Comparison of ENCODE assay signal across 9 cellular contexts in genomic region chr17:43536236-43537088, GRCh38. TPM values are rescaled to one million over a fixed set of nuclear protein-coding genes. Genes with fewer than 3 reads are reported as not detected.
A peak's percentile ranks its signal among the peaks of the same experiment; 100 is the strongest.
DNase-seq lines count a peak whose midpoint lies in the region; ATAC-seq and TF ChIP-seq lines count a peak whose summit lies in the region.
"Had no signal": no experiment of that assay in that cellular context is flagged by ENCODE, and none has a peak within 500 bp of the region (broad histone marks: within the 10 kb centered on the region; RNA-seq: fewer than 3 reads in every experiment).

No MANE protein-coding gene starts in this region.

- no peak overlapping the region for H4K5ac ChIP-seq in H9 (ENCODE audit: insufficient read length, low read depth, low read length)

- H3K27me3 Mint-ChIP-seq in H9 (ENCODE audit: low read depth), result peaks cover 7% of the 10 kb centered on the region
- peaks cover 0 to 2% of the 10 kb centered on the region in 2 donors for H3K27me3 Mint-ChIP-seq in CD8-positive, alpha-beta memory T cell
- H3K27me3 Mint-ChIP-seq in T-helper 17 cell, result no peaks in the 10 kb centered on the region

- no peak overlapping the region for H2BK15ac ChIP-seq in H9 (ENCODE audit: low read depth, low read length)

- TF ChIP-seq CTCF in AG04450 (IDR thresholded peaks at IDR 0.05; ENCODE audit: low read depth, low read length), result no peak
- no peak for TF ChIP-seq CTCF in H9 (conservative IDR thresholded peaks at IDR 0.05)

- H4K91ac ChIP-seq in H9 (ENCODE audit: insufficient read length, low read depth, low read length), result no peak overlapping the region

- no peaks in the 10 kb centered on the region for H3K23me2 ChIP-seq in H9 (ENCODE audit: insufficient read length, low read depth, low read length, poor library complexity, severe bottlenecking)

- H3K9me3 Mint-ChIP-seq in H9, result no peaks in the 10 kb centered on the region
- H3K9me3 Mint-ChIP-seq in CD8-positive, alpha-beta memory T cell, result no peaks in the 10 kb centered on the region

- H3K4me1 Mint-ChIP-seq in H9 (peaks cover 31 to 50% of the 10 kb centered on the region in 2 experiments), T-helper 17 cell (peaks cover 3% of the 10 kb centered on the region)
- H3K4me1 Mint-ChIP-seq in CD8-positive, alpha-beta memory T cell, result no peaks in the 10 kb centered on the region

- H3K4me1 ChIP-seq in H9 (ENCODE audit: insufficient read depth, low read length), result peaks cover 6% of the 10 kb centered on the region; the same call in 1 of the 2 replicates
- no peaks in the 10 kb centered on the region for H3K4me1 ChIP-seq in CD8-positive, alpha-beta memory T cell (ENCODE audit: insufficient read depth, low read length)

- no peak overlapping the region for H3K56ac ChIP-seq in H9 (ENCODE audit: insufficient read length, low read depth, low read length)

- no peak overlapping the region for H2BK20ac ChIP-seq in H9 (ENCODE audit: low read depth, low read length, poor library complexity, severe bottlenecking)

- POLR2A ChIA-PET in AG04450 (lab: Yijun Ruan, JAX), result no interaction called here
- POLR2A ChIA-PET in CD8-positive, alpha-beta memory T cell (lab: Charles Lee), result no interaction called here

- H3K9me3 ChIP-seq in AG04450 (ENCODE audit: control insufficient read depth, insufficient read depth, low read length) (no peaks in the 10 kb centered on the region), H9 (ENCODE audit: control insufficient read depth, low read depth, low read length) (no peaks in the 10 kb centered on the region), T-helper 17 cell (ENCODE audit: control insufficient read depth, low read length, poor library complexity, severe bottlenecking) (no peaks in the 10 kb centered on the region)
- H3K9me3 ChIP-seq in CD8-positive, alpha-beta memory T cell (ENCODE audit: low read length), result no peaks in the 10 kb centered on the region
- H3K9me3 ChIP-seq: sigmoid colon had no signal

- no peak overlapping the region for H2BK5ac ChIP-seq in H9 (ENCODE audit: insufficient read length, low read length)

- no peak overlapping the region for H4K8ac ChIP-seq in H9 (replicated peaks; ENCODE audit: insufficient read length, low read depth, low read length)

- no peak overlapping the region for H2BK12ac ChIP-seq in H9 (ENCODE audit: insufficient read length, low read depth, low read length)

- H2AFZ ChIP-seq in H9 (ENCODE audit: low read length), result no peak overlapping the region

- DNase-seq in AG04450 (ENCODE audit: low read depth, low spot score), result no peak
- DNase-seq in H9, result peak; percentile 46
- peak; percentile 78 for DNase-seq in SW480 (ENCODE audit: low spot score)
- DNase-seq in foreskin melanocyte, result peak; percentile 82
- no peak for DNase-seq in CD8-positive, alpha-beta memory T cell
- DNase-seq in T-helper 17 cell, result no peak
- DNase-seq: sigmoid colon had no signal

- H4K20me1 ChIP-seq in H9 (ENCODE audit: control insufficient read depth, insufficient read depth, insufficient read length), result no peaks in the 10 kb centered on the region

- no peak overlapping the region for H2AK5ac ChIP-seq in H9 (ENCODE audit: insufficient read length, low read length)

- WGBS in H9 (ENCODE audit: extremely low coverage, insufficient read length, low lambda C conversion rate), result no CpG with 5 or more reads among the region's 7 CpGs

- no peak overlapping the region for H3K18ac ChIP-seq in H9 (ENCODE audit: insufficient read length, low read depth, low read length)

- peak overlapping the region in 1 of 3 experiments; percentile 55; a peak in 1 of 7 replicates for H3K27ac Mint-ChIP-seq in H9
- H3K27ac Mint-ChIP-seq in CD8-positive, alpha-beta memory T cell, result peak overlapping the region in 1 of 8 donors; percentile 77
- no peak overlapping the region for H3K27ac Mint-ChIP-seq in T-helper 17 cell

- no peaks in the 10 kb centered on the region for H3K27me3 ChIP-seq in AG04450 (ENCODE audit: control insufficient read depth, insufficient read depth, low read length)
- H3K27me3 ChIP-seq in H9 (ENCODE audit: insufficient read depth, low read length), result no peaks in the 10 kb centered on the region
- H3K27me3 ChIP-seq in CD8-positive, alpha-beta memory T cell (ENCODE audit: insufficient read depth, low read length, poor library complexity, severe bottlenecking), result no peaks in the 10 kb centered on the region
- H3K27me3 ChIP-seq: sigmoid colon had no signal

- H3K79me2 ChIP-seq in H9 (ENCODE audit: insufficient read depth, low read length), result peaks cover 8% of the 10 kb centered on the region; the same call in 1 of the 2 replicates

- H3K36me3 ChIP-seq in CD8-positive, alpha-beta memory T cell (ENCODE audit: insufficient read depth, low read length), result no peaks in the 10 kb centered on the region
- H3K36me3 ChIP-seq: sigmoid colon had no signal

- H3K79me1 ChIP-seq in H9 (ENCODE audit: insufficient read depth, low read depth, low read length, poor library complexity, severe bottlenecking), result no peaks in the 10 kb centered on the region

- H3K23ac ChIP-seq in H9 (ENCODE audit: insufficient read length, low read depth, low read length), result no peak overlapping the region

- peak overlapping the region; percentile 39 for H3K27ac ChIP-seq in AG04450 (ENCODE audit: low read depth, low read length)
- H3K27ac ChIP-seq in H9 (ENCODE audit: insufficient read length, low read depth, low read length), result no peak overlapping the region
- no peak overlapping the region for H3K27ac ChIP-seq in CD8-positive, alpha-beta memory T cell (ENCODE audit: low read depth, low read length)
- H3K27ac ChIP-seq: sigmoid colon had no signal

- H3K4ac ChIP-seq in H9 (ENCODE audit: low read depth, low read length), result no peak overlapping the region

- no peak overlapping the region for H3K4me3 Mint-ChIP-seq in H9
- H3K4me3 Mint-ChIP-seq in CD8-positive, alpha-beta memory T cell, result no peak overlapping the region
- no peak overlapping the region for H3K4me3 Mint-ChIP-seq in T-helper 17 cell

- H3K9ac ChIP-seq in H9 (ENCODE audit: extremely low read depth, insufficient read length, low read length), result no peak overlapping the region

- CTCF ChIA-PET in AG04450 (lab: Charles Lee), result interaction anchor here (0.9 to 1.4 kb wide), 3 partner anchors 40 to 224 kb away, joined by 3 to 8 read pairs (median 7); partner anchors contain the start of gene DHX8
- CTCF ChIA-PET in CD8-positive, alpha-beta memory T cell (lab: Charles Lee), result no interaction called here

- no peak overlapping the region for H2BK120ac ChIP-seq in H9 (ENCODE audit: low read depth, low read length, poor library complexity, severe bottlenecking)

- no peak overlapping the region for H3T11ph ChIP-seq in H9 (ENCODE audit: low read length)

- ATAC-seq in T-helper 17 cell (no peak), HG02588 (IDR thresholded peaks at IDR 0.05; ENCODE audit: unreplicated experiment) (no peak), HG03039 (IDR thresholded peaks at IDR 0.05; ENCODE audit: unreplicated experiment) (no peak)

- no peak overlapping the region for H3K4me3 ChIP-seq in AG04450 (ENCODE audit: low read depth, low read length)
- no peak overlapping the region for H3K4me3 ChIP-seq in CD8-positive, alpha-beta memory T cell (ENCODE audit: low read length)
- H3K4me3 ChIP-seq: sigmoid colon had no signal

- no peak overlapping the region for H3K14ac ChIP-seq in H9 (ENCODE audit: insufficient read depth, low read length)

- H3K36me3 Mint-ChIP-seq in H9 (ENCODE audit: insufficient read depth in 1 of 3, low read depth in 3 of 3) (peaks cover 8 to 58% (median 20%) of the 10 kb centered on the region in 3 experiments; a peak in 6 of 7 replicates), T-helper 17 cell (ENCODE audit: low read depth) (no peaks in the 10 kb centered on the region)
- no peaks in the 10 kb centered on the region for H3K36me3 Mint-ChIP-seq in CD8-positive, alpha-beta memory T cell

- H3K4me2 ChIP-seq in H9 (ENCODE audit: insufficient read depth, insufficient read length, low read length), result no peak overlapping the region

RNA-seq across cellular contexts. Expression of gene ETV4, which starts 9.7 kb away (rescaled TPM):
- 6.7 and 8.0 TPM in 2 replicates for polyA plus RNA-seq in AG04450 (2011; rRNA removed)
- 5.9 and 9.5 TPM in 2 replicates for polyA minus RNA-seq in AG04450 (2011; rRNA and poly(A)+ RNA removed)
- total RNA-seq in H9 (2021) (74.4 and 78.4 TPM in 2 replicates), T-helper 17 cell (not detected)
- total RNA-seq in CD8-positive, alpha-beta memory T cell, result 1 to 10 TPM; 5.3 to 6.4 TPM
- 0.09 TPM for polyA plus RNA-seq in CD8-positive, alpha-beta memory T cell

RNA-seq across cellular contexts. Expression of gene DHX8, which starts 52.7 kb away (rescaled TPM):
- polyA plus RNA-seq in AG04450 (2011; rRNA removed), result 46.0 and 47.3 TPM in 2 replicates
- polyA minus RNA-seq in AG04450 (2011; rRNA and poly(A)+ RNA removed), result 67.3 and 71.7 TPM in 2 replicates
- total RNA-seq in H9 (2021), result 50.6 and 54.1 TPM in 2 replicates
- total RNA-seq in CD8-positive, alpha-beta memory T cell, result 10 to 100 TPM; 64.8 to 70.8 TPM
- 41.6 TPM for polyA plus RNA-seq in CD8-positive, alpha-beta memory T cell
- total RNA-seq in T-helper 17 cell, result 100 to 1,000 TPM in 1 of 2 donors, 10 to 100 TPM in 1; 79.3 to 103 TPM

Comparison
In these comparisons a context has a peak if more than half of its experiments do, and no peak if none do; other contexts are left out.
1. DNase-seq: peak in H9 (single experiment), SW480 (single experiment) and foreskin melanocyte (single experiment); none in AG04450 (single experiment), CD8-positive, alpha-beta memory T cell (0 of 5) and T-helper 17 cell (0 of 3).
2. RNA of gene ETV4, which starts 9.7 kb away (total RNA-seq): 74.4 to 78.4 TPM in H9; 5.3 to 6.4 TPM in CD8-positive, alpha-beta memory T cell and not detected in T-helper 17 cell; every median in the first group is over 10 times any median in the second.